ENCODE assay signal across 22 cellular contexts in the genomic region with DNA sequence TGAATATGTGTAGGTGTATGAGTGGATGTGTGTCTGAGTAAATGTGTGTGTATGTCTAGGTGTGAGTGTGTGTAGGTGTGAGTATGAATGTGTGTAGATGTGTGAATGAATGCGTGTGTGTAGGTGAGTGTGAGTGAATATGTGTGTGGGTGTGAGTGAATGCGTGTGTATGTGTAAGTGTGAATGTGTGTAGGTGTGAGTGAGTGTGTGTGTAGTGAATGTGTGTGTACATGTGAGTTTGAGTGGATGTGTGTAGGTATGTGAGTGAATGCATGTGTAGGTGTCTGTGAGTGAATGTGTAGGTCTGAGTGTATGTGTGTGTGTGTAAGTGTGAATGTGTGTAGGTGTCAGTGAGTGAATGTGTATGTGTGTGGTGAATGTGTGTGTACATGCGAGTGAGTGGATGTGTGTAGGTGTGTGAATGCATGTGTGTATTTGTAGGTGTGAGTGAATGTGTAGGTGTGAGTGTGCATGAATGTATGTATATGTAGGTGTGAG.
"Had no signal": no experiment of that assay in that cellular context is flagged by ENCODE, and none has a peak within 500 bp of the region (broad histone marks: within the 10 kb centered on the region; RNA-seq: fewer than 3 reads in every experiment).

No MANE protein-coding gene starts in this region.

- H3K4me1 ChIP-seq: colonic mucosa, sigmoid colon, stomach had no signal

- H3K9me3 ChIP-seq: colonic mucosa, mucosa of descending colon, sigmoid colon, stomach, thoracic aorta, transverse colon had no signal

- H3K36me3 ChIP-seq: colonic mucosa, sigmoid colon, stomach, thoracic aorta, transverse colon had no signal

- DNase-seq: colonic mucosa; dermis blood vessel endothelial cell; effector CD4-positive, alpha-beta T cell; endodermal cell; erythroblast; foreskin melanocyte; head of caudate nucleus; hippocampal formation; mammary epithelial cell; mucosa of descending colon; natural killer cell; sigmoid colon; stimulated activated CD4-positive, alpha-beta T cell treated with anti-CD3 and anti-CD28 coated beads, Interleukin-12 subunit alpha, Interleukin-12 subunit beta, amount 100 ng/mL, for 4 hours; stimulated activated naive CD4-positive, alpha-beta T cell; stomach; substantia nigra; transverse colon had no signal

- FAIRE-seq: endothelial cell of umbilical vein, islet of Langerhans had no signal

- H3K4me3 ChIP-seq: colonic mucosa, mucosa of descending colon, sigmoid colon, skin epidermis, stomach, thoracic aorta, transverse colon had no signal

- H3K27ac ChIP-seq: colonic mucosa, sigmoid colon, skin epidermis, stomach, thoracic aorta, transverse colon had no signal

- ATAC-seq: left lobe of liver, mucosa of descending colon, natural killer cell had no signal

- H3K27me3 ChIP-seq: colonic mucosa, sigmoid colon, transverse colon had no signal
